In the genomic region with DNA sequence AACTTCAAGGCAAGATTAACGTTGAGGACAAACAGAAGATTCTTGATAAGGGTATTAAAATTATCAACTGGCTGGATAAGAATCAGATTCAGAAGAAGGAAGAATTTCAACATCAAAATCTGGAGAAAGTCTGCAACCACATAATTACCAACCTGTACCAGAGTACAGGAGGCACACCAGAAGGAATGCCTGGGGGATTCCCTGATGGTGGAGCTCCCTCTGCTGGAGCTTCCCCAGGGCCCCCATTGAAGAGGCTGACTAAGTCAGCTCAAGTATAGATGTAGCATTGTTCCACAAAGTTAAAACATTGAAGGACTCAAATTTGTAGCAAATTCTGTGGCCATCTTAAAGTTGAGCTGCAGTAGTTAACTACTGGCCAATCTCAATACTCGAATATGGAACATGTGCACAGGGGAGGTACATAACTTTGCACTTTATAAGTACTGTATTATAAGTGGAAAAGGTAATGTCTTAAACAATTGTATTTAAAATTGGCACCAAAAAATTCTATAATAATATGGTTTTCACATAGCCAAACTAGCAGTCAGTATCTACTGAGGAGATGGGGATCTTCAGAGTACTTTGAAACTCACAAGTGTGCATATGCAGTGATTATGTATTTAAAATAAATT, we compare ENCODE assay signal across 8 cellular contexts.
A peak's percentile ranks its signal among the peaks of the same experiment; 100 is the strongest.
DNase-seq lines count a peak whose midpoint lies in the region; ATAC-seq and TF ChIP-seq lines count a peak whose summit lies in the region.

No MANE protein-coding gene starts in this region.

- no peaks in the 10 kb centered on the region for H3K36me3 Mint-ChIP-seq in neural progenitor cell

- no peaks in the 10 kb centered on the region for H3F3A ChIP-seq in neural progenitor cell (ENCODE audit: low read depth)

- no peaks in the 10 kb centered on the region for H3K27me3 Mint-ChIP-seq in neural progenitor cell (ENCODE audit: insufficient read depth, low read depth)

- H3K4me3 Mint-ChIP-seq in neural progenitor cell = no peak overlapping the region

- no peak overlapping the region for H2AFZ ChIP-seq in neural progenitor cell (replicated peaks)

- H3K79me2 ChIP-seq in neural progenitor cell (ENCODE audit: low read depth) = no peaks in the 10 kb centered on the region

- H3K36me3 ChIP-seq in neural progenitor cell = no peaks in the 10 kb centered on the region

- H3K4me3 ChIP-seq in Jurkat, Clone E6-1 (ENCODE audit: low read length) = no peak overlapping the region
- H3K4me3 ChIP-seq in neural progenitor cell = no peak overlapping the region

- TF ChIP-seq CTCF in neural progenitor cell (IDR thresholded peaks at IDR 0.05) = peak; percentile 78

- H3K4me1 Mint-ChIP-seq in neural progenitor cell = no peaks in the 10 kb centered on the region

- DNase-seq in NCI-H1417 (lab: John Stamatoyannopoulos, UW) (peak in 2 of 3 experiments; percentile 4 to 46), NCI-H1417 treated with DMSO at 0.1 percent for 48 hours (lab: John Stamatoyannopoulos, UW) (no peak), dermis microvascular lymphatic vessel endothelial cell (ENCODE audit: low read depth in 2 of 2) (peak; percentile 5 to 58), neural progenitor cell (ENCODE audit: low spot score) (peak; percentile 67), NCI-H146 (lab: John Stamatoyannopoulos, UW) (no peak), SHP77 (lab: John Stamatoyannopoulos, UW) (no peak)
- peak; percentile 8 for DNase-seq in Jurkat, Clone E6-1 (ENCODE audit: low read depth, low spot score)

- ATAC-seq in GM21526 (IDR thresholded peaks at IDR 0.05; ENCODE audit: low FRiP score, unreplicated experiment) = peak; percentile 87

- no peak overlapping the region for H3K9ac ChIP-seq in neural progenitor cell

- H3K4me2 ChIP-seq in neural progenitor cell = no peak overlapping the region

- H3K9me3 ChIP-seq in neural progenitor cell (ENCODE audit: low read depth) = no peaks in the 10 kb centered on the region

- peaks cover 2% of the 10 kb centered on the region for H3K9me3 Mint-ChIP-seq in neural progenitor cell

- no peak overlapping the region for H3K27ac Mint-ChIP-seq in neural progenitor cell

- H3K27me3 ChIP-seq in neural progenitor cell = no peaks in the 10 kb centered on the region

- H3K4me1 ChIP-seq in neural progenitor cell = no peaks in the 10 kb centered on the region

- no peak overlapping the region for H3K27ac ChIP-seq in neural progenitor cell

- no peaks in the 10 kb centered on the region for H4K20me1 ChIP-seq in neural progenitor cell (ENCODE audit: low read depth)

Comparison
In these comparisons a context has a peak if more than half of its experiments do, and no peak if none do; other contexts are left out.
1. DNase-seq: peak in NCI-H1417 (2 of 3), Jurkat, Clone E6-1 (single experiment), dermis microvascular lymphatic vessel endothelial cell (2 of 2) and neural progenitor cell (single experiment); none in NCI-H1417 treated with DMSO at 0.1 percent for 48 hours (single experiment), NCI-H146 (single experiment) and SHP77 (0 of 2).